Comparison of ENCODE assay signal across 1 cellular context in genomic region chr2:105385703-105386540, GRCh38.
TF ChIP-seq lines count a peak whose summit lies in the region.

No MANE protein-coding gene starts in this region.

TF ChIP-seq in HepG2, 621 proteins besides CTCF, POLR2A, EP300 and RAD21 (continues in another document):
- no peak for TF ChIP-seq ZNF274 (CRISPR knock-in tag; IDR thresholded peaks at IDR 0.05)
- no peak for TF ChIP-seq DNMT3B (CRISPR knock-in tag; conservative IDR thresholded peaks at IDR 0.05)
- TF ChIP-seq ZNF75D (CRISPR knock-in tag; IDR thresholded peaks at IDR 0.05; ENCODE audit: borderline replicate concordance): 0 out of 2 replicates have a peak, but pooled peaks have one; percentile 57
- TF ChIP-seq CERS6 (CRISPR knock-in tag; IDR thresholded peaks at IDR 0.05): no peak
- TF ChIP-seq MXI1 (IDR thresholded peaks at IDR 0.05; ENCODE audit: borderline replicate concordance, low read depth, low read length): 0 out of 3 replicates have a peak, but pooled peaks have one; percentile 31
- no peak for TF ChIP-seq PTBP1 (IDR thresholded peaks at IDR 0.05; ENCODE audit: low read depth, low read length, poor library complexity, severe bottlenecking)
- peak; percentile 30 for TF ChIP-seq ASH2L (IDR thresholded peaks at IDR 0.05; ENCODE audit: insufficient read length, low read depth, low read length)
- no peak for TF ChIP-seq FOXP1 (IDR thresholded peaks at IDR 0.05)
- 0 out of 2 replicates have a peak, but pooled peaks have one; percentile 13 for TF ChIP-seq FOXP1 (CRISPR knock-in tag; IDR thresholded peaks at IDR 0.05)
- TF ChIP-seq SAP130 (CRISPR knock-in tag; IDR thresholded peaks at IDR 0.05; ENCODE audit: low read depth): peak; percentile 38; the same call in 1 of the 2 replicates
- peak; percentile 55; the same call in 1 of the 2 replicates for TF ChIP-seq NCOA2 (CRISPR knock-in tag; IDR thresholded peaks at IDR 0.05)
- peak; percentile 44; the same call in 1 of the 2 replicates for TF ChIP-seq TFE3 (CRISPR knock-in tag; IDR thresholded peaks at IDR 0.05)
- TF ChIP-seq AKNA (CRISPR knock-in tag; IDR thresholded peaks at IDR 0.05; ENCODE audit: borderline replicate concordance): no peak
- TF ChIP-seq TFAP4 (IDR thresholded peaks at IDR 0.05; ENCODE audit: borderline replicate concordance, low read depth): peak; percentile 22; the same call in 1 of the 2 replicates
- no peak for TF ChIP-seq CHD2 (IDR thresholded peaks at IDR 0.05; ENCODE audit: low read depth, low read length)
- peak; percentile 75 for TF ChIP-seq ARID5B (CRISPR knock-in tag; IDR thresholded peaks at IDR 0.05)
- no peak for TF ChIP-seq ZNF251 (CRISPR knock-in tag; IDR thresholded peaks at IDR 0.05)
- TF ChIP-seq PATZ1 (CRISPR knock-in tag; IDR thresholded peaks at IDR 0.05): no peak
- no peak for TF ChIP-seq SOX13 (IDR thresholded peaks at IDR 0.05)
- TF ChIP-seq SOX13 (CRISPR knock-in tag; conservative IDR thresholded peaks at IDR 0.05 in 1 of 2, IDR thresholded peaks at IDR 0.05 in 1 of 2): peak in 1 of 2 experiments; percentile 62; a peak in 1 of 4 replicates
- TF ChIP-seq SP4 (CRISPR knock-in tag; IDR thresholded peaks at IDR 0.05): no peak
- no peak for TF ChIP-seq AFF4 (CRISPR knock-in tag; IDR thresholded peaks at IDR 0.05)
- TF ChIP-seq SAFB2 (CRISPR knock-in tag; IDR thresholded peaks at IDR 0.05; ENCODE audit: borderline replicate concordance, low read depth): no peak
- TF ChIP-seq CBFB (CRISPR knock-in tag; IDR thresholded peaks at IDR 0.05): no peak
- no peak for TF ChIP-seq U2AF2 (IDR thresholded peaks at IDR 0.05; ENCODE audit: low read depth, low read length)
- peak; percentile 22; the same call in 1 of the 2 replicates for TF ChIP-seq RCOR2 (CRISPR knock-in tag; IDR thresholded peaks at IDR 0.05)
- no peak for TF ChIP-seq ZNF747 (CRISPR knock-in tag; IDR thresholded peaks at IDR 0.05; ENCODE audit: borderline replicate concordance)
- peak; percentile 62 for TF ChIP-seq ZNF629 (CRISPR knock-in tag; conservative IDR thresholded peaks at IDR 0.05)
- TF ChIP-seq ZNF3 (CRISPR knock-in tag; IDR thresholded peaks at IDR 0.05): peak; percentile 70; the same call in 1 of the 2 replicates
- peak; percentile 64; the same call in 1 of the 2 replicates for TF ChIP-seq HMG20A (CRISPR knock-in tag; IDR thresholded peaks at IDR 0.05; ENCODE audit: borderline replicate concordance)
- TF ChIP-seq ZNF160 (CRISPR knock-in tag; IDR thresholded peaks at IDR 0.05): no peak
- 0 out of 2 replicates have a peak, but pooled peaks have one; percentile 14 for TF ChIP-seq ZNF331 (CRISPR knock-in tag; IDR thresholded peaks at IDR 0.05)
- peak; percentile 79; the same call in 1 of the 2 replicates for TF ChIP-seq ZSCAN9 (CRISPR knock-in tag; IDR thresholded peaks at IDR 0.05; ENCODE audit: borderline replicate concordance)
- no peak for TF ChIP-seq ZNF136 (CRISPR knock-in tag; IDR thresholded peaks at IDR 0.05; ENCODE audit: low read depth)
- TF ChIP-seq ZSCAN22 (CRISPR knock-in tag; IDR thresholded peaks at IDR 0.05): no peak
- peak; percentile 64 for TF ChIP-seq TEAD3 (CRISPR knock-in tag; optimal IDR thresholded peaks at IDR 0.05; ENCODE audit: borderline replicate concordance)
- no peak for TF ChIP-seq ZBTB25 (CRISPR knock-in tag; IDR thresholded peaks at IDR 0.05)
- TF ChIP-seq SMYD3 (CRISPR knock-in tag; IDR thresholded peaks at IDR 0.05): no peak
- no peak for TF ChIP-seq ZNF597 (CRISPR knock-in tag; IDR thresholded peaks at IDR 0.05)
- no peak for TF ChIP-seq HHEX (CRISPR knock-in tag; IDR thresholded peaks at IDR 0.05)
- 0 out of 2 replicates have a peak, but pooled peaks have one; percentile 25 for TF ChIP-seq GATAD2A (CRISPR knock-in tag; IDR thresholded peaks at IDR 0.05)
